In genomic region chr14:55103005-55103640, GRCh38 we compare ENCODE assay signal across 1 cellular context.
A peak's percentile ranks its signal among the peaks of the same experiment; 100 is the strongest.
TF ChIP-seq lines count a peak whose summit lies in the region.

No MANE protein-coding gene starts in this region.

TF ChIP-seq in HepG2, 621 proteins besides CTCF, POLR2A, EP300 and RAD21 (continued from another document and continues in another):
- TF ChIP-seq FOXP4 (CRISPR knock-in tag; IDR thresholded peaks at IDR 0.05) = peak; percentile 81
- TF ChIP-seq FOXJ3 (CRISPR knock-in tag; IDR thresholded peaks at IDR 0.05; ENCODE audit: borderline replicate concordance) = no peak
- TF ChIP-seq ZNF337 (CRISPR knock-in tag; IDR thresholded peaks at IDR 0.05; ENCODE audit: borderline replicate concordance, low read depth) = no peak
- no peak for TF ChIP-seq ZNF7 (CRISPR knock-in tag; IDR thresholded peaks at IDR 0.05)
- TF ChIP-seq HMG20A (CRISPR knock-in tag; IDR thresholded peaks at IDR 0.05; ENCODE audit: borderline replicate concordance) = peak; percentile 81; the same call in 1 of the 2 replicates
- TF ChIP-seq TMF1 (CRISPR knock-in tag; IDR thresholded peaks at IDR 0.05; ENCODE audit: low read depth) = no peak
- TF ChIP-seq NFKB2 (CRISPR knock-in tag; IDR thresholded peaks at IDR 0.05; ENCODE audit: borderline replicate concordance) = peak; percentile 68
- peak; percentile 44; the same call in 1 of the 2 replicates for TF ChIP-seq ZNF12 (CRISPR knock-in tag; IDR thresholded peaks at IDR 0.05)
- TF ChIP-seq ZNF850 (CRISPR knock-in tag; conservative IDR thresholded peaks at IDR 0.05) = no peak
- peak; percentile 70; the same call in 1 of the 2 replicates for TF ChIP-seq ZNF572 (CRISPR knock-in tag; IDR thresholded peaks at IDR 0.05)
- peak; percentile 29 for TF ChIP-seq ASH2L (IDR thresholded peaks at IDR 0.05; ENCODE audit: insufficient read length, low read depth, low read length)
- TF ChIP-seq ZNF205 (CRISPR knock-in tag; IDR thresholded peaks at IDR 0.05) = peak; percentile 77; the same call in 1 of the 2 replicates
- peak; percentile 51; the same call in 1 of the 2 replicates for TF ChIP-seq PRDM10 (CRISPR knock-in tag; IDR thresholded peaks at IDR 0.05; ENCODE audit: low read depth)
- TF ChIP-seq ZNF20 (CRISPR knock-in tag; IDR thresholded peaks at IDR 0.05) = no peak
- no peak for TF ChIP-seq HNRNPK (IDR thresholded peaks at IDR 0.05; ENCODE audit: low read depth, low read length, poor library complexity, severe bottlenecking)
- no peak; the same call in 1 of the 2 replicates for TF ChIP-seq ZNF430 (CRISPR knock-in tag; IDR thresholded peaks at IDR 0.05)
- no peak for TF ChIP-seq ZNF790 (CRISPR knock-in tag; IDR thresholded peaks at IDR 0.05; ENCODE audit: borderline replicate concordance)
- no peak for TF ChIP-seq GMEB2 (CRISPR knock-in tag; IDR thresholded peaks at IDR 0.05; ENCODE audit: low read depth)
- no peak; the same call in 1 of the 2 replicates for TF ChIP-seq ZBTB10 (CRISPR knock-in tag; IDR thresholded peaks at IDR 0.05; ENCODE audit: borderline replicate concordance)
- TF ChIP-seq JUND (CRISPR knock-in tag; IDR thresholded peaks at IDR 0.05) = peak; percentile 95
- peak; percentile 81; the same call in 1 of the 2 replicates for TF ChIP-seq MEIS2 (CRISPR knock-in tag; IDR thresholded peaks at IDR 0.05)
- TF ChIP-seq TCF7L2 (IDR thresholded peaks at IDR 0.05; ENCODE audit: low read depth, low read length) = no peak
- no peak for TF ChIP-seq RCOR2 (CRISPR knock-in tag; IDR thresholded peaks at IDR 0.05)
- TF ChIP-seq CENPT (CRISPR knock-in tag; IDR thresholded peaks at IDR 0.05; ENCODE audit: low read depth) = no peak
- TF ChIP-seq NFYB (CRISPR knock-in tag; IDR thresholded peaks at IDR 0.05) = no peak
- no peak for TF ChIP-seq ZNF101 (CRISPR knock-in tag; IDR thresholded peaks at IDR 0.05; ENCODE audit: borderline replicate concordance, low read depth)
- no peak for TF ChIP-seq ZNF720 (CRISPR knock-in tag; IDR thresholded peaks at IDR 0.05)
- TF ChIP-seq ZNF407 (CRISPR knock-in tag; IDR thresholded peaks at IDR 0.05; ENCODE audit: not compliant biosample characterization) = peak; percentile 35
- TF ChIP-seq ZNF761 (CRISPR knock-in tag; conservative IDR thresholded peaks at IDR 0.05) = no peak
- TF ChIP-seq ZNF563 (CRISPR knock-in tag; IDR thresholded peaks at IDR 0.05) = no peak; the same call in 1 of the 2 replicates
- no peak; the same call in 1 of the 2 replicates for TF ChIP-seq ZNF431 (CRISPR knock-in tag; IDR thresholded peaks at IDR 0.05; ENCODE audit: borderline replicate concordance, low read depth)
- TF ChIP-seq KDM1A (CRISPR knock-in tag; IDR thresholded peaks at IDR 0.05) = peak; percentile 42; the same call in 1 of the 2 replicates
- no peak for TF ChIP-seq ZNF451 (CRISPR knock-in tag; IDR thresholded peaks at IDR 0.05)
- TF ChIP-seq TOE1 (CRISPR knock-in tag; IDR thresholded peaks at IDR 0.05) = no peak
- TF ChIP-seq BRCA1 (CRISPR knock-in tag; IDR thresholded peaks at IDR 0.05) = no peak
- peak; percentile 72; the same call in 1 of the 2 replicates for TF ChIP-seq ZMAT3 (CRISPR knock-in tag; conservative IDR thresholded peaks at IDR 0.05)
- TF ChIP-seq BHLHE40 (IDR thresholded peaks at IDR 0.05; ENCODE audit: low read length) = no peak
- TF ChIP-seq TARDBP (CRISPR knock-in tag; IDR thresholded peaks at IDR 0.05) = peak; percentile 73; the same call in 1 of the 2 replicates
- peak; percentile 76; the same call in 1 of the 2 replicates for TF ChIP-seq SOX5 (CRISPR knock-in tag; IDR thresholded peaks at IDR 0.05; ENCODE audit: borderline replicate concordance)
- TF ChIP-seq ZNF512 (CRISPR knock-in tag; IDR thresholded peaks at IDR 0.05) = no peak
- TF ChIP-seq ISX (CRISPR knock-in tag; conservative IDR thresholded peaks at IDR 0.05) = no peak
- TF ChIP-seq ZKSCAN1 (IDR thresholded peaks at IDR 0.05; ENCODE audit: low read length) = no peak
- TF ChIP-seq ZNF180 (CRISPR knock-in tag; IDR thresholded peaks at IDR 0.05; ENCODE audit: borderline replicate concordance, low read depth) = no peak
- peak; percentile 51 for TF ChIP-seq XRCC5 (optimal IDR thresholded peaks at IDR 0.05; ENCODE audit: low read length)
